ENCODE assay signal across 1 cellular context in the genomic region with DNA sequence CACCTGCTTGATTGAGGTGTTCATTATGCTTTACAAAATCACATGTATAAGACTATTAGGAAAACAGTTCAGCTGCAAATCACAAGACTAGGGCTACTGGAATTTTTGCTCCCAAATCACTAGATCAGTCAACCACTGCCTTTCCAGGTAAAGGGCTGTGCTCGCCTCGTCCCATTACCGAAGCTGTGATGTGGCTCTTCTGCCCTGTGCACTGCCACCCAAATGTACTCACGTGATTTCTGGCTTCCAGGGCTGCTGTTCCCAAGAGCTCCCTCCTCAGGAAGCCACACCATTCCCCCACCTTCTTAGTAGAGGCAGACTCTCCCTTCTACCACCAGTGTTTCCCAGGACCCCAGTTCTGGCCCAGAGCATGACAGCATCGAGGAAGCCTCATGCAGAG.
TF ChIP-seq lines count a peak whose summit lies in the region.

No MANE protein-coding gene starts in this region.

TF ChIP-seq in WTC11, 78 proteins besides CTCF, POLR2A, EP300 and RAD21 (continued from another document):
- TF ChIP-seq, protein P1, sequence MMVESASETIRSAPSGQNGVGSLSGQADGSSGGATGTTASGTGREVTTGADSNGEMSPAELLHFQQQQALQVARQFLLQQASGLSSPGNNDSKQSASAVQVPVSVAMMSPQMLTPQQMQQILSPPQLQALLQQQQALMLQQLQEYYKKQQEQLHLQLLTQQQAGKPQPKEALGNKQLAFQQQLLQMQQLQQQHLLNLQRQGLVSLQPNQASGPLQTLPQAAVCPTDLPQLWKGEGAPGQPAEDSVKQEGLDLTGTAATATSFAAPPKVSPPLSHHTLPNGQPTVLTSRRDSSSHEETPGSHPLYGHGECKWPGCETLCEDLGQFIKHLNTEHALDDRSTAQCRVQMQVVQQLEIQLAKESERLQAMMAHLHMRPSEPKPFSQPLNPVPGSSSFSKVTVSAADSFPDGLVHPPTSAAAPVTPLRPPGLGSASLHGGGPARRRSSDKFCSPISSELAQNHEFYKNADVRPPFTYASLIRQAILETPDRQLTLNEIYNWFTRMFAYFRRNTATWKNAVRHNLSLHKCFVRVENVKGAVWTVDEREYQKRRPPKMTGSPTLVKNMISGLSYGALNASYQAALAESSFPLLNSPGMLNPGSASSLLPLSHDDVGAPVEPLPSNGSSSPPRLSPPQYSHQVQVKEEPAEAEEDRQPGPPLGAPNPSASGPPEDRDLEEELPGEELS (CRISPR knock-in tag; IDR thresholded peaks at IDR 0.05): no peak
- TF ChIP-seq PRDM15 (CRISPR knock-in tag; IDR thresholded peaks at IDR 0.05) (no peak), FOXP1 (CRISPR knock-in tag; IDR thresholded peaks at IDR 0.05; ENCODE audit: borderline replicate concordance) (no peak), NR3C1 (CRISPR knock-in tag; conservative IDR thresholded peaks at IDR 0.05; ENCODE audit: low read depth) (no peak), ZNF423 (CRISPR knock-in tag; IDR thresholded peaks at IDR 0.05) (no peak), ZNF138 (CRISPR knock-in tag; conservative IDR thresholded peaks at IDR 0.05) (no peak), USF2 (CRISPR knock-in tag; IDR thresholded peaks at IDR 0.05) (no peak), GRHL2 (CRISPR knock-in tag; IDR thresholded peaks at IDR 0.05; ENCODE audit: insufficient replicate concordance, severe bottlenecking) (no peak), TCF7 (CRISPR knock-in tag; IDR thresholded peaks at IDR 0.05; ENCODE audit: low read depth) (no peak), NFYB (CRISPR knock-in tag; conservative IDR thresholded peaks at IDR 0.05; ENCODE audit: low read depth) (no peak), CREM (CRISPR knock-in tag; IDR thresholded peaks at IDR 0.05) (no peak)
- TF ChIP-seq, protein P2, sequence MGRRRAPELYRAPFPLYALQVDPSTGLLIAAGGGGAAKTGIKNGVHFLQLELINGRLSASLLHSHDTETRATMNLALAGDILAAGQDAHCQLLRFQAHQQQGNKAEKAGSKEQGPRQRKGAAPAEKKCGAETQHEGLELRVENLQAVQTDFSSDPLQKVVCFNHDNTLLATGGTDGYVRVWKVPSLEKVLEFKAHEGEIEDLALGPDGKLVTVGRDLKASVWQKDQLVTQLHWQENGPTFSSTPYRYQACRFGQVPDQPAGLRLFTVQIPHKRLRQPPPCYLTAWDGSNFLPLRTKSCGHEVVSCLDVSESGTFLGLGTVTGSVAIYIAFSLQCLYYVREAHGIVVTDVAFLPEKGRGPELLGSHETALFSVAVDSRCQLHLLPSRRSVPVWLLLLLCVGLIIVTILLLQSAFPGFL (CRISPR knock-in tag; IDR thresholded peaks at IDR 0.05; ENCODE audit: borderline replicate concordance): no peak
- TF ChIP-seq, protein P3, sequence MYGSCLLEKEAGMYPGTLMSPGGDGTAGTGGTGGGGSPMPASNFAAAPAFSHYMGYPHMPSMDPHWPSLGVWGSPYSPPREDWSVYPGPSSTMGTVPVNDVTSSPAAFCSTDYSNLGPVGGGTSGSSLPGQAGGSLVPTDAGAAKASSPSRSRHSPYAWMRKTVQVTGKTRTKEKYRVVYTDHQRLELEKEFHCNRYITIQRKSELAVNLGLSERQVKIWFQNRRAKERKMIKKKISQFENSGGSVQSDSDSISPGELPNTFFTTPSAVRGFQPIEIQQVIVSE (CRISPR knock-in tag; IDR thresholded peaks at IDR 0.05; ENCODE audit: borderline replicate concordance): no peak
- TF ChIP-seq, protein P4, sequence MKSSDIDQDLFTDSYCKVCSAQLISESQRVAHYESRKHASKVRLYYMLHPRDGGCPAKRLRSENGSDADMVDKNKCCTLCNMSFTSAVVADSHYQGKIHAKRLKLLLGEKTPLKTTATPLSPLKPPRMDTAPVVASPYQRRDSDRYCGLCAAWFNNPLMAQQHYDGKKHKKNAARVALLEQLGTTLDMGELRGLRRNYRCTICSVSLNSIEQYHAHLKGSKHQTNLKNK (CRISPR knock-in tag; IDR thresholded peaks at IDR 0.05): no peak
TF ChIP-seq in WTC11: peak in this region for 0.
